Comparison of ENCODE assay signal across 18 cellular contexts in genomic region chr2:53877556-53877955, GRCh38.
"Had no signal": no experiment of that assay in that cellular context is flagged by ENCODE, and none has a peak within 500 bp of the region (broad histone marks: within the 10 kb centered on the region; RNA-seq: fewer than 3 reads in every experiment).

No MANE protein-coding gene starts in this region.

- H3K9me3 Mint-ChIP-seq: activated CD4-positive, alpha-beta T cell treated with anti-CD3 and anti-CD28 coated beads, Interleukin-2, amount 10 ng/mL, durations not matched to agents 24 days and 14 days; activated T-helper 2 cell treated with anti-CD3 and anti-CD28 coated beads, Interferon-gamma antibody, Interleukin-2, Interleukin-4, amounts not matched to agents 10 μg/mL and 5 μg/mL and 100 μg/mL, durations not matched to agents 14 hours and 24 hours and 36 hours; brain; T-cell had no signal

- H3K4me1 Mint-ChIP-seq: activated CD4-positive, alpha-beta T cell treated with anti-CD3 and anti-CD28 coated beads, Interleukin-2, amount 10 ng/mL, durations not matched to agents 24 days and 14 days; brain; T-cell had no signal

- DNase-seq: activated CD4-positive, alpha-beta T cell treated with anti-CD3 and anti-CD28 coated beads, Interleukin-2, amount 10 ng/mL, durations not matched to agents 24 days and 14 days; activated naive CD4-positive, alpha-beta T cell treated with anti-CD3 and anti-CD28 coated beads, Interleukin-2, amount 50 U/mL, for 16 hours; activated T-cell treated with anti-CD3 and anti-CD28 coated beads for 4 hours; amygdala; dermis blood vessel endothelial cell; foreskin melanocyte; heart left ventricle; islet precursor cell; left ventricle myocardium inferior; mesendoderm; stimulated activated CD4-positive, alpha-beta T cell treated with anti-CD3 and anti-CD28 coated beads, Interleukin-4, amount 100 ng/mL, for 4 hours; stomach; T-cell; T1000 had no signal

- H3K27ac ChIP-seq: heart left ventricle, left ventricle myocardium inferior, stomach, thoracic aorta, VCaP had no signal

- H3K4me1 ChIP-seq: heart left ventricle, left ventricle myocardium inferior, stomach had no signal

- H3K27me3 ChIP-seq: heart left ventricle, stomach had no signal

- H3K27me3 Mint-ChIP-seq: activated CD4-positive, alpha-beta T cell treated with anti-CD3 and anti-CD28 coated beads, Interleukin-2, amount 10 ng/mL, durations not matched to agents 24 days and 14 days; brain; T-cell had no signal

- H3K27ac Mint-ChIP-seq: activated CD4-positive, alpha-beta T cell treated with anti-CD3 and anti-CD28 coated beads, Interleukin-2, amount 10 ng/mL, durations not matched to agents 24 days and 14 days; activated T-helper 2 cell treated with anti-CD3 and anti-CD28 coated beads, Interferon-gamma antibody, Interleukin-2, Interleukin-4, amounts not matched to agents 10 μg/mL and 5 μg/mL and 100 μg/mL, durations not matched to agents 14 hours and 24 hours and 36 hours; T-cell had no signal

- ATAC-seq: T-cell had no signal

- H3K9me3 ChIP-seq: heart left ventricle, left ventricle myocardium inferior, stomach, thoracic aorta had no signal

- H3K4me3 Mint-ChIP-seq: activated CD4-positive, alpha-beta T cell treated with anti-CD3 and anti-CD28 coated beads, Interleukin-2, amount 10 ng/mL, durations not matched to agents 24 days and 14 days; brain; T-cell had no signal

- H3K4me3 ChIP-seq: heart left ventricle, left ventricle myocardium inferior, stomach, thoracic aorta had no signal
